23 cellular contexts compared by ENCODE assay signal in the genomic region with DNA sequence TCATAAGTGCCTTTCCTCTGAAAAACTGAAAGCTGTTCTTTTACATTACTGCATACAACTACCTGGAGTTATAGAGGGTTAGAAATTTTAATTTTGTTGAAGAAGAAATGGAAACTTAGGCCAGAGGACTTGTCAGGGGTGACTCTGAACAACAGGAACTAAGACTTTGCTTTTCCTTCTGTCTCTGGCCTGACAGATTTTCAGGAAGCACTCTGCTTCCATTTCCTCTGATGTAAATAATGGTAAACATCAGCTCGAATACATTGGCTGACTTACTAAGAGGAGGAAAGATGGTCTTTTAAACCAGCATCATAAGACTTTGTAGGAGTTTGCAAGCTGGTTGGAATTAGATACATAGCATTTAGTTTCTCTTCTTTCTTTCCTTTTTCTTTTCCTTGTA.
"Had no signal": no experiment of that assay in that cellular context is flagged by ENCODE, and none has a peak within 500 bp of the region (broad histone marks: within the 10 kb centered on the region; RNA-seq: fewer than 3 reads in every experiment).

No MANE protein-coding gene starts in this region.

- H3K27me3 ChIP-seq: hepatocyte, stomach, suprapubic skin, tibial nerve had no signal

- H3K9me3 ChIP-seq: mucosa of descending colon, stomach, suprapubic skin, tibial nerve had no signal

- H3K4me1 Mint-ChIP-seq: immature natural killer cell; neural crest cell; stimulated activated effector memory CD8-positive, alpha-beta T cell treated with anti-CD3 and anti-CD28 coated beads, Interleukin-12 subunit alpha, Interleukin-12 subunit beta, amount 100 ng/mL, for 72 hours had no signal

- DNase-seq: activated CD8-positive, alpha-beta memory T cell treated with anti-CD3 and anti-CD28 coated beads for 24 hours; activated CD8-positive, alpha-beta memory T cell treated with anti-CD3 and anti-CD28 coated beads, Interleukin-2, amount 50 U/mL, for 4 hours; activated effector memory CD4-positive, alpha-beta T cell treated with Interleukin-2 at 50 U/mL for 16 hours; activated naive CD4-positive, alpha-beta T cell treated with anti-CD3 and anti-CD28 coated beads for 36 hours; activated T-cell treated with anti-CD3 and anti-CD28 coated beads, Interleukin-2, amount 50 U/mL, for 48 hours; effector CD8-positive, alpha-beta T cell; foreskin melanocyte; glutamatergic neuron; immature natural killer cell; left ventricle myocardium superior; mesendoderm; mucosa of descending colon; stimulated activated CD4-positive, alpha-beta T cell treated with anti-CD3 and anti-CD28 coated beads, Interleukin-12 subunit alpha, Interleukin-12 subunit beta, amount 100 ng/mL, for 4 hours; stimulated activated CD4-positive, alpha-beta T cell treated with anti-CD3 and anti-CD28 coated beads, Interleukin-1b, Interleukin-23, amount 100 ng/mL, for 48 hours; stomach had no signal

- H3K27ac Mint-ChIP-seq: activated naive CD4-positive, alpha-beta T cell treated with anti-CD3 and anti-CD28 coated beads for 36 hours; stimulated activated effector memory CD8-positive, alpha-beta T cell treated with anti-CD3 and anti-CD28 coated beads, Interleukin-12 subunit alpha, Interleukin-12 subunit beta, amount 100 ng/mL, for 72 hours had no signal

- H3K27ac ChIP-seq: hepatocyte, stomach, suprapubic skin, tibial nerve had no signal

- H3K4me1 ChIP-seq: stomach, suprapubic skin, tibial nerve had no signal

- H3K4me3 ChIP-seq: hepatocyte, mucosa of descending colon, stomach, suprapubic skin, tibial nerve had no signal

- H3K4me2 ChIP-seq: hepatocyte had no signal

- H2AFZ ChIP-seq: hepatocyte had no signal

- H3K9me3 Mint-ChIP-seq: activated naive CD4-positive, alpha-beta T cell treated with anti-CD3 and anti-CD28 coated beads for 36 hours; immature natural killer cell; neural crest cell; stimulated activated effector memory CD8-positive, alpha-beta T cell treated with anti-CD3 and anti-CD28 coated beads, Interleukin-12 subunit alpha, Interleukin-12 subunit beta, amount 100 ng/mL, for 72 hours had no signal

- H3K4me3 Mint-ChIP-seq: activated naive CD4-positive, alpha-beta T cell treated with anti-CD3 and anti-CD28 coated beads for 36 hours; immature natural killer cell; neural crest cell; stimulated activated effector memory CD8-positive, alpha-beta T cell treated with anti-CD3 and anti-CD28 coated beads, Interleukin-12 subunit alpha, Interleukin-12 subunit beta, amount 100 ng/mL, for 72 hours had no signal

- ATAC-seq: activated CD4-positive, CD25-positive, alpha-beta regulatory T cell treated with anti-CD3 and anti-CD28 coated beads, Interleukin-2, amount 50 U/mL, for 24 hours; esophagus mucosa; mucosa of descending colon; SK-N-SH treated with all-trans-retinoic acid at 6 μM for 48 hours; stimulated activated effector memory CD8-positive, alpha-beta T cell treated with anti-CD3 and anti-CD28 coated beads, Interleukin-12 subunit alpha, Interleukin-12 subunit beta, amount 100 ng/mL, for 72 hours had no signal
